2 cellular contexts compared by ENCODE assay signal in genomic region chr15:74431645-74432044, GRCh38.
TF ChIP-seq lines count a peak whose summit lies in the region.

No MANE protein-coding gene starts in this region.

TF ChIP-seq in IMR-90, 13 proteins besides CTCF, POLR2A, EP300 and RAD21:
- TF ChIP-seq CHD1 (IDR thresholded peaks at IDR 0.05; ENCODE audit: low read depth, low read length) (no peak), MAZ (IDR thresholded peaks at IDR 0.05; ENCODE audit: borderline replicate concordance, low read depth, low read length) (no peak), USF2 (IDR thresholded peaks at IDR 0.05; ENCODE audit: low read depth, low read length) (no peak), BHLHE40 (IDR thresholded peaks at IDR 0.05; ENCODE audit: low read depth, low read length) (no peak), NFE2L2 (IDR thresholded peaks at IDR 0.05; ENCODE audit: low read depth, low read length) (no peak), FOS (IDR thresholded peaks at IDR 0.05; ENCODE audit: low read depth, low read length) (no peak), SMC3 (IDR thresholded peaks at IDR 0.05; ENCODE audit: low read depth, low read length) (no peak), MXI1 (IDR thresholded peaks at IDR 0.05; ENCODE audit: borderline replicate concordance, low read depth, low read length) (no peak), RFX5 (IDR thresholded peaks at IDR 0.05; ENCODE audit: low read depth, low read length) (no peak), MAFK (IDR thresholded peaks at IDR 0.05; ENCODE audit: low read depth, low read length) (no peak), RCOR1 (IDR thresholded peaks at IDR 0.05; ENCODE audit: insufficient replicate concordance, low read length) (no peak), CEBPB (IDR thresholded peaks at IDR 0.05; ENCODE audit: low read depth, low read length) (no peak), ELK1 (IDR thresholded peaks at IDR 0.05; ENCODE audit: borderline replicate concordance, low read depth, low read length) (no peak)
TF ChIP-seq in IMR-90: peak in this region for 0.

TF ChIP-seq in GM12878, 131 proteins besides CTCF, POLR2A, EP300 and RAD21:
- no peak for TF ChIP-seq CBFB (IDR thresholded peaks at IDR 0.05; ENCODE audit: low read depth)
- TF ChIP-seq CHD2 (IDR thresholded peaks at IDR 0.05; ENCODE audit: borderline replicate concordance, low read depth, low read length) = 0 out of 2 replicates have a peak, but pooled peaks have one; percentile 8
- peak; percentile 85 for TF ChIP-seq TCF12 (IDR thresholded peaks at IDR 0.05; ENCODE audit: low read depth, low read length)
- no peak for TF ChIP-seq USF2 (IDR thresholded peaks at IDR 0.05; ENCODE audit: borderline replicate concordance, low read depth, low read length)
- TF ChIP-seq TCF3 (IDR thresholded peaks at IDR 0.05; ENCODE audit: borderline replicate concordance, insufficient read depth, low read depth, low read length) = peak; percentile 96
- TF ChIP-seq SREBF2 (IDR thresholded peaks at IDR 0.05; ENCODE audit: low read length) = no peak
- TF ChIP-seq PBX3 (IDR thresholded peaks at IDR 0.05; ENCODE audit: insufficient replicate concordance, low read depth, low read length) = peak; percentile 66
- TF ChIP-seq PKNOX1 (IDR thresholded peaks at IDR 0.05) = peak; percentile 46; the same call in 1 of the 2 replicates
- TF ChIP-seq ATF7 (IDR thresholded peaks at IDR 0.05; ENCODE audit: low read depth) = no peak
- no peak for TF ChIP-seq REST (IDR thresholded peaks at IDR 0.05; ENCODE audit: low read depth, low read length)
- peak; percentile 37; the same call in 1 of the 2 replicates for TF ChIP-seq NKRF (conservative IDR thresholded peaks at IDR 0.05)
- TF ChIP-seq MEF2B (IDR thresholded peaks at IDR 0.05; ENCODE audit: partially characterized antibody, poor library complexity, severe bottlenecking) = no peak
- TF ChIP-seq, protein P1, sequence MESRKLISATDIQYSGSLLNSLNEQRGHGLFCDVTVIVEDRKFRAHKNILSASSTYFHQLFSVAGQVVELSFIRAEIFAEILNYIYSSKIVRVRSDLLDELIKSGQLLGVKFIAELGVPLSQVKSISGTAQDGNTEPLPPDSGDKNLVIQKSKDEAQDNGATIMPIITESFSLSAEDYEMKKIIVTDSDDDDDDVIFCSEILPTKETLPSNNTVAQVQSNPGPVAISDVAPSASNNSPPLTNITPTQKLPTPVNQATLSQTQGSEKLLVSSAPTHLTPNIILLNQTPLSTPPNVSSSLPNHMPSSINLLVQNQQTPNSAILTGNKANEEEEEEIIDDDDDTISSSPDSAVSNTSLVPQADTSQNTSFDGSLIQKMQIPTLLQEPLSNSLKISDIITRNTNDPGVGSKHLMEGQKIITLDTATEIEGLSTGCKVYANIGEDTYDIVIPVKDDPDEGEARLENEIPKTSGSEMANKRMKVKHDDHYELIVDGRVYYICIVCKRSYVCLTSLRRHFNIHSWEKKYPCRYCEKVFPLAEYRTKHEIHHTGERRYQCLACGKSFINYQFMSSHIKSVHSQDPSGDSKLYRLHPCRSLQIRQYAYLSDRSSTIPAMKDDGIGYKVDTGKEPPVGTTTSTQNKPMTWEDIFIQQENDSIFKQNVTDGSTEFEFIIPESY (IDR thresholded peaks at IDR 0.05) = no peak
TF ChIP-seq in GM12878: peak in this region for 6.
